ENCODE assay signal across 5 cellular contexts in genomic region chr7:136831398-136831797, GRCh38. TPM values are rescaled to one million over a fixed set of nuclear protein-coding genes. Genes with fewer than 3 reads are reported as not detected.
"Had no signal": no experiment of that assay in that cellular context is flagged by ENCODE, and none has a peak within 500 bp of the region (broad histone marks: within the 10 kb centered on the region; RNA-seq: fewer than 3 reads in every experiment).

No MANE protein-coding gene starts in this region.

RNA-seq across cellular contexts. Expression of gene CHRM2, which starts 37.1 kb away (rescaled TPM):
- total RNA-seq: dermis microvascular lymphatic vessel endothelial cell; lung microvascular endothelial cell; naive thymus-derived CD4-positive, alpha-beta T cell; psoas muscle; thyroid gland had no signal
- polyA plus RNA-seq: naive thymus-derived CD4-positive, alpha-beta T cell; psoas muscle had no signal
